Comparison of ENCODE assay signal across 30 cellular contexts in the genomic region with DNA sequence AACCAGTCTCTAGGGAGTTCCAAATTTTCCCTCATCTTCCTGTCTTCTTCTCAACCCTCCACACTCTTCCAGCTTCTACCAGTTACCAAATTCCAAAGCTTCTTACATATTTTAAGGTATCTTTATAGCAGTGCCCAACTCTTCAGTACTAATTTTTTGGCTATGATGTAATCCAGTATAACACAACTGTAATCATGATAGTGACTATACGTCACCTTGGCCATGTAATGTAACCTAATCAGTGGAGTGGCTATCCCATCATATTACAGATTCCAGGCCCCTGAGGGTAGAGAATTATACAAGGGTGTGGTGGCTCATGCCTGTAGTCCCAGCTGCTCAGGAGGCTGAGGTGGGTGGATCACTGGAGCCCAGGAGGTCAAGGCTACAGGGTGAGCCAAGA.
"Had no signal": no experiment of that assay in that cellular context is flagged by ENCODE, and none has a peak within 500 bp of the region (broad histone marks: within the 10 kb centered on the region; RNA-seq: fewer than 3 reads in every experiment).

No MANE protein-coding gene starts in this region.

- H3K4me3 Mint-ChIP-seq: activated naive CD8-positive, alpha-beta T cell; effector memory CD8-positive, alpha-beta T cell; nephron progenitor cell; stimulated activated naive B cell treated with anti-CD40 and anti-IgM and Interleukin-4, amounts not matched to agents 10 μg/mL and 1 μg/mL and 100 μg/mL, for 72 hours had no signal

- H3K27me3 Mint-ChIP-seq: effector memory CD8-positive, alpha-beta T cell; naive B cell; progenitor cell of endocrine pancreas had no signal

- DNase-seq: activated CD4-positive, alpha-beta T cell treated with anti-CD3 and anti-CD28 coated beads for 48 hours; activated CD4-positive, alpha-beta T cell treated with anti-CD3 and anti-CD28 coated beads, Interleukin-2, amount 50 U/mL, for 48 hours; activated CD8-positive, alpha-beta memory T cell treated with anti-CD3 and anti-CD28 coated beads for 24 hours; activated effector memory CD4-positive, alpha-beta T cell treated with Interleukin-2 at 50 U/mL for 16 hours; activated naive CD4-positive, alpha-beta T cell treated with Interleukin-2 at 50 U/mL for 16 hours; anterior cingulate cortex; body of pancreas; colonic mucosa; effector memory CD8-positive, alpha-beta T cell; erythroblast; gastrocnemius medialis; glutamatergic neuron; islet precursor cell; left ventricle myocardium inferior; mucosa of descending colon; naive B cell; nephron progenitor cell; ovary; retina; stimulated activated CD4-positive, alpha-beta T cell treated with anti-CD3 and anti-CD28 coated beads, Interleukin-15, amount 100 ng/mL, for 24 hours; stimulated activated CD4-positive, alpha-beta T cell treated with anti-CD3 and anti-CD28 coated beads, Interleukin-2, amount 100 ng/mL, for 24 hours; stimulated activated naive B cell treated with anti-CD40 and anti-IgM and Interleukin-4, amounts not matched to agents 10 μg/mL and 1 μg/mL and 100 μg/mL, for 72 hours; stomach; T-helper 9 cell; thyroid gland; upper lobe of right lung had no signal

- H3K9me3 ChIP-seq: colonic mucosa, gastrocnemius medialis, thyroid gland, upper lobe of right lung had no signal

- H3K36me3 ChIP-seq: colonic mucosa, gastrocnemius medialis, left ventricle myocardium inferior, ovary, stomach, thyroid gland, upper lobe of right lung had no signal

- H3K27ac ChIP-seq: body of pancreas, colonic mucosa, gastrocnemius medialis, left ventricle myocardium inferior, ovary, stomach, thyroid gland, upper lobe of right lung, VCaP had no signal

- ATAC-seq: body of pancreas; effector memory CD8-positive, alpha-beta T cell; gastrocnemius medialis; mucosa of descending colon; stimulated activated naive B cell treated with anti-CD40 and anti-IgM and Interleukin-4, amounts not matched to agents 10 μg/mL and 1 μg/mL and 100 μg/mL, for 72 hours; upper lobe of right lung had no signal

- H3K27ac Mint-ChIP-seq: activated naive CD8-positive, alpha-beta T cell; effector memory CD8-positive, alpha-beta T cell; naive B cell; nephron progenitor cell; progenitor cell of endocrine pancreas; stimulated activated naive B cell treated with anti-CD40 and anti-IgM and Interleukin-4, amounts not matched to agents 10 μg/mL and 1 μg/mL and 100 μg/mL, for 72 hours had no signal

- H3K4me1 Mint-ChIP-seq: naive B cell; nephron progenitor cell; stimulated activated naive B cell treated with anti-CD40 and anti-IgM and Interleukin-4, amounts not matched to agents 10 μg/mL and 1 μg/mL and 100 μg/mL, for 72 hours had no signal

- H3K36me3 Mint-ChIP-seq: activated naive CD8-positive, alpha-beta T cell had no signal

- H3K4me1 ChIP-seq: colonic mucosa, thyroid gland, upper lobe of right lung had no signal

- H3K27me3 ChIP-seq: body of pancreas, colonic mucosa, gastrocnemius medialis, ovary, stomach, thyroid gland, upper lobe of right lung had no signal

- H3K4me3 ChIP-seq: body of pancreas, colonic mucosa, gastrocnemius medialis, left ventricle myocardium inferior, lung, mucosa of descending colon, ovary, stomach, thyroid gland, upper lobe of right lung had no signal
